Comparison of ENCODE assay signal across 17 cellular contexts in the genomic region with DNA sequence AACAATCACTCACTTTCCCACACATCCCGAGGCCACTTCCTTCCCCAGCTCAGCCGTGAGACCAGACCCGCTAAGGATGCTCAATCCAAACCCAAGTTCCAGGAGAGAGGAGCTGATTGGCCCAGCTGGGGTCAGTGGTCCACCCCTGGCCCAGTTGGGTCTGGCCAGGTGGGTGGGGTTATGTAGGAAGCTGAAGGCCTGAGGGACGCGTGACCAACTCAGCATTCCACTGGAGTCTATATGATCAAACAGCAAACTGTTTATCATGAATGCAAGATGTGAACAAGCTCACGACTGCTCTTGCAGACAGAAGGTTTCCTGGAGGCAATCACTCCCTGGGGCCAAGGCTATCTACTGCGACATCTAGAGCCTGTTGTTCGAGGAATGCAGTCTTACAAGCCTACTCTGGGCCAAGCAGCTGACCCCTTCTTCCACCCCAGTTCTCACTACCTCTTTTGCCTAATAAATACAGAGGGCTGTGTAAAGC. TPM values are rescaled to one million over a fixed set of nuclear protein-coding genes. Genes with fewer than 3 reads are reported as not detected.
DNase-seq lines count a peak whose midpoint lies in the region; ATAC-seq and TF ChIP-seq lines count a peak whose summit lies in the region.
"Had no signal": no experiment of that assay in that cellular context is flagged by ENCODE, and none has a peak within 500 bp of the region (broad histone marks: within the 10 kb centered on the region; RNA-seq: fewer than 3 reads in every experiment).

No MANE protein-coding gene starts in this region.

- peak overlapping the region; percentile 43 for H3K27ac Mint-ChIP-seq in stimulated activated naive CD8-positive, alpha-beta T cell treated with anti-CD3 and anti-CD28 coated beads, Interleukin-15, Interleukin-2, amounts not matched to agents 100 ng/mL and 50 ng/mL, for 24 hours

- no peak overlapping the region for H2AFZ ChIP-seq in hepatocyte

- WGBS in hepatocyte (ENCODE audit: low lambda C conversion rate, missing lambda C conversion rate) = 78% methylated on average over 8 of the region's 8 CpGs
- 87 to 92% methylated on average over 8 of the region's 8 CpGs for WGBS in aorta, 2 donors

- no peaks in the 10 kb centered on the region for H3K9me3 ChIP-seq in hepatocyte (ENCODE audit: low read depth)
- H3K9me3 ChIP-seq in aorta (ENCODE audit: control insufficient read depth, low read length) = no peaks in the 10 kb centered on the region
- H3K9me3 ChIP-seq: prostate gland had no signal

- H3K27me3 ChIP-seq in hepatocyte = no peaks in the 10 kb centered on the region
- H3K27me3 ChIP-seq in aorta (ENCODE audit: control insufficient read depth in 1 of 2, insufficient read depth in 2 of 2, low read length in 1 of 2) = no peaks in the 10 kb centered on the region

- no peak overlapping the region for H3K4me3 Mint-ChIP-seq in stimulated activated naive CD8-positive, alpha-beta T cell treated with anti-CD3 and anti-CD28 coated beads, Interleukin-15, Interleukin-2, amounts not matched to agents 100 ng/mL and 50 ng/mL, for 24 hours

- intact Hi-C loops in aorta (cut with DNase I) = loop anchor here (10.0 kb wide), 4 partner anchors 240 to 400 kb away; partner anchors contain the start of gene POMT1 (in 1 of the 2)

- no peaks in the 10 kb centered on the region for H3K79me2 ChIP-seq in hepatocyte

- H3K4me3 ChIP-seq in hepatocyte (no peak overlapping the region), aorta (ENCODE audit: low read length in 2 of 2) (no peak overlapping the region)
- H3K4me3 ChIP-seq: prostate gland, SK-N-MC had no signal

- no peaks in the 10 kb centered on the region for H4K20me1 ChIP-seq in hepatocyte (ENCODE audit: insufficient read depth, poor library complexity, severe bottlenecking)

- no peak for TF ChIP-seq CTCF in hepatocyte (IDR thresholded peaks at IDR 0.05; ENCODE audit: poor library complexity)

- no peaks in the 10 kb centered on the region for H3K9me2 ChIP-seq in hepatocyte (replicated peaks; ENCODE audit: insufficient read depth)

- H3K36me3 Mint-ChIP-seq in stimulated activated naive CD8-positive, alpha-beta T cell treated with anti-CD3 and anti-CD28 coated beads, Interleukin-15, Interleukin-2, amounts not matched to agents 100 ng/mL and 50 ng/mL, for 24 hours (ENCODE audit: low read depth) = no peaks in the 10 kb centered on the region

- H3K27me3 Mint-ChIP-seq in stimulated activated naive CD8-positive, alpha-beta T cell treated with anti-CD3 and anti-CD28 coated beads, Interleukin-15, Interleukin-2, amounts not matched to agents 100 ng/mL and 50 ng/mL, for 24 hours = no peaks in the 10 kb centered on the region

- H3K27ac ChIP-seq in hepatocyte = peak overlapping the region; percentile 74
- H3K27ac ChIP-seq in aorta (ENCODE audit: low read depth in 1 of 2, low read length in 2 of 2) = no peak overlapping the region
- H3K27ac ChIP-seq: prostate gland, SK-N-MC, VCaP had no signal

- H3K9me3 Mint-ChIP-seq in stimulated activated naive CD8-positive, alpha-beta T cell treated with anti-CD3 and anti-CD28 coated beads, Interleukin-15, Interleukin-2, amounts not matched to agents 100 ng/mL and 50 ng/mL, for 24 hours = no peaks in the 10 kb centered on the region

- no peak overlapping the region for H3K4me2 ChIP-seq in hepatocyte

- H3K36me3 ChIP-seq in hepatocyte (replicated peaks; ENCODE audit: insufficient read depth, low read depth) (no peaks in the 10 kb centered on the region), aorta (ENCODE audit: control insufficient read depth in 1 of 2, insufficient read depth in 2 of 2, low read length in 1 of 2) (no peaks in the 10 kb centered on the region)
- H3K36me3 ChIP-seq: prostate gland had no signal

- H3K4me1 ChIP-seq in hepatocyte (ENCODE audit: insufficient read depth) (no peaks in the 10 kb centered on the region), aorta (ENCODE audit: control insufficient read depth in 1 of 2, insufficient read depth in 2 of 2, low read length in 2 of 2) (no peaks in the 10 kb centered on the region)
- H3K4me1 ChIP-seq: prostate gland had no signal

- H3K4me1 Mint-ChIP-seq in stimulated activated naive CD8-positive, alpha-beta T cell treated with anti-CD3 and anti-CD28 coated beads, Interleukin-15, Interleukin-2, amounts not matched to agents 100 ng/mL and 50 ng/mL, for 24 hours (ENCODE audit: low read depth) = peaks cover 30% of the 10 kb centered on the region

- ATAC-seq in stimulated activated naive CD8-positive, alpha-beta T cell treated with anti-CD3 and anti-CD28 coated beads, Interleukin-15, Interleukin-2, amounts not matched to agents 100 U/mL and 50 U/mL, for 24 hours = no peak
- no peak for ATAC-seq in HG02870 (IDR thresholded peaks at IDR 0.05; ENCODE audit: unreplicated experiment)
- no peak for ATAC-seq in aorta (ENCODE audit: low FRiP score)
- ATAC-seq: left ventricle myocardium superior had no signal

- DNase-seq in stimulated activated naive CD8-positive, alpha-beta T cell treated with anti-CD3 and anti-CD28 coated beads, Interleukin-15, Interleukin-2, amounts not matched to agents 100 U/mL and 50 U/mL, for 24 hours = no peak
- DNase-seq in SK-N-DZ (ENCODE audit: low spot score) (peak; percentile 48), hepatocyte (ENCODE audit: low spot score) (no peak), NCI-H146 (lab: John Stamatoyannopoulos, UW) (no peak), OCI-M2 (lab: John Stamatoyannopoulos, UW; ENCODE audit: unreplicated experiment) (no peak), aorta (no peak)
- DNase-seq: activated CD8-positive, alpha-beta memory T cell treated with anti-CD3 and anti-CD28 coated beads, Interleukin-2, amount 50 U/mL, for 48 hours; DMS79; foreskin melanocyte; left ventricle myocardium superior; NCI-H187 treated with DMSO at 0.1 percent for 48 hours; stimulated activated CD4-positive, alpha-beta T cell treated with anti-CD3 and anti-CD28 coated beads, Interleukin-12 subunit alpha, Interleukin-12 subunit beta, amount 100 ng/mL, for 4 hours had no signal

RNA-seq across cellular contexts. Expression of gene RAPGEF1, which starts 4.9 kb away (rescaled TPM):
- polyA plus RNA-seq in SK-N-DZ (2014; cell fraction: cytosol; rRNA removed) = 22.1 and 24.4 TPM in 2 replicates
- 14.7 and 19.5 TPM in 2 replicates for polyA plus RNA-seq in SK-N-DZ (2014; cell fraction: nucleus; rRNA removed)
- 26.2 and 27.5 TPM in 2 replicates for total RNA-seq in hepatocyte
- polyA plus RNA-seq in hepatocyte = 24.8 and 29.7 TPM in 2 replicates
- 10 to 100 TPM; 85.9 to 93.2 TPM for total RNA-seq in aorta
- polyA plus RNA-seq in aorta = 10 to 100 TPM; 17.5 to 23.4 TPM
